1 cellular context compared by ENCODE assay signal in the genomic region with DNA sequence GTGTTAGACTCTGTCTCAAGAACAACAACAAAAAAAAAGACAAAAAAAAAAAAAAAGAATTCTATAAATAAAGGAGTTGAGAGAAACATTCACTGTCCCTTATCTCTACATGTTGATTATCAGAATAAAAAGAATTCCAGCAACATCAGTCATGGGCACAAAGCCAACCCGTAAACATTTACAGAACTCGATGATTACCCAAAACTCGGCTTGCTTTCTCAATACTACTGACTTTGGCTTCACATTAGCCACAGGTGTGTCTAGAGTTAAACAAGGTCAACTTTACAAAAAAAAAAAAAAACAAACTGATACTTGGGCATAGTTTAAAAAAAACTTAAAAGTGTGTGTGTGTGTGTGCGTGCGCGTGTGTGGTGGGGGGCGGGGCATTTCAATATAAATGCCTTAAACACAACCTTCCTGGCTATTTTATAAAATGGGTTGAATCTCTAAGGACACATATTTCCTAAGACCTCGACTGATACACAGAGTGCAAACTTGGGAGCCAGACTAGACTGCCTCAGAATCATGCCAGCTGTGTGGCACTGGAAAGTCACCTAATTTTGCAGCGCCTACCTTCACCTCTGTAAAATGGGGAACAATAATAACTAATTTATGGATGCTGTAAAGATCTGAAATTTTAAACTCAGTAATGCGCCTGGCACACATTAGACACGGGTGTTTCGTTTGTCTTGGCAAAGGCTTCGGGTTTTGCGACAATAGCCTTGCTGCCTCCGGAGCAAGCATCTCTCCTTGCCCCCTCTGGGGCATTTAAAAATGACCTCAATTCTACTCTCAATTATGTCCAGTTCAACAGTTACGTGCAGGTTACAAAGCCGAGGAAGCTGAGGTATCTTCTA.
TF ChIP-seq lines count a peak whose summit lies in the region.

No MANE protein-coding gene starts in this region.

TF ChIP-seq in GM23338, 12 proteins besides CTCF, POLR2A, EP300 and RAD21 (continued from another document):
- TF ChIP-seq, protein P1, sequence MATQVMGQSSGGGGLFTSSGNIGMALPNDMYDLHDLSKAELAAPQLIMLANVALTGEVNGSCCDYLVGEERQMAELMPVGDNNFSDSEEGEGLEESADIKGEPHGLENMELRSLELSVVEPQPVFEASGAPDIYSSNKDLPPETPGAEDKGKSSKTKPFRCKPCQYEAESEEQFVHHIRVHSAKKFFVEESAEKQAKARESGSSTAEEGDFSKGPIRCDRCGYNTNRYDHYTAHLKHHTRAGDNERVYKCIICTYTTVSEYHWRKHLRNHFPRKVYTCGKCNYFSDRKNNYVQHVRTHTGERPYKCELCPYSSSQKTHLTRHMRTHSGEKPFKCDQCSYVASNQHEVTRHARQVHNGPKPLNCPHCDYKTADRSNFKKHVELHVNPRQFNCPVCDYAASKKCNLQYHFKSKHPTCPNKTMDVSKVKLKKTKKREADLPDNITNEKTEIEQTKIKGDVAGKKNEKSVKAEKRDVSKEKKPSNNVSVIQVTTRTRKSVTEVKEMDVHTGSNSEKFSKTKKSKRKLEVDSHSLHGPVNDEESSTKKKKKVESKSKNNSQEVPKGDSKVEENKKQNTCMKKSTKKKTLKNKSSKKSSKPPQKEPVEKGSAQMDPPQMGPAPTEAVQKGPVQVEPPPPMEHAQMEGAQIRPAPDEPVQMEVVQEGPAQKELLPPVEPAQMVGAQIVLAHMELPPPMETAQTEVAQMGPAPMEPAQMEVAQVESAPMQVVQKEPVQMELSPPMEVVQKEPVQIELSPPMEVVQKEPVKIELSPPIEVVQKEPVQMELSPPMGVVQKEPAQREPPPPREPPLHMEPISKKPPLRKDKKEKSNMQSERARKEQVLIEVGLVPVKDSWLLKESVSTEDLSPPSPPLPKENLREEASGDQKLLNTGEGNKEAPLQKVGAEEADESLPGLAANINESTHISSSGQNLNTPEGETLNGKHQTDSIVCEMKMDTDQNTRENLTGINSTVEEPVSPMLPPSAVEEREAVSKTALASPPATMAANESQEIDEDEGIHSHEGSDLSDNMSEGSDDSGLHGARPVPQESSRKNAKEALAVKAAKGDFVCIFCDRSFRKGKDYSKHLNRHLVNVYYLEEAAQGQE (IDR thresholded peaks at IDR 0.05; ENCODE audit: unreplicated experiment) = no peak
